Comparison of ENCODE assay signal across 9 cellular contexts in genomic region chr10:112811741-112812551, GRCh38.
DNase-seq lines count a peak whose midpoint lies in the region; ATAC-seq, FAIRE-seq and TF ChIP-seq lines count a peak whose summit lies in the region.
"Had no signal": no experiment of that assay in that cellular context is flagged by ENCODE, and none has a peak within 500 bp of the region (broad histone marks: within the 10 kb centered on the region; RNA-seq: fewer than 3 reads in every experiment).

No MANE protein-coding gene starts in this region.

- H3K4me2 ChIP-seq in H9 (ENCODE audit: insufficient read depth, insufficient read length, low read length) (peak overlapping the region; percentile 10), MM.1S (ENCODE audit: low read depth, low read length) (no peak overlapping the region)

- H3K27ac ChIP-seq in H9 (ENCODE audit: insufficient read length, low read depth, low read length) (peak overlapping the region; percentile 24), adrenal gland (peak overlapping the region in 3 of 5 donors; percentile 25 to 69 (median 45)), small intestine (ENCODE audit: low read depth in 1 of 2, low read length in 1 of 2) (peak overlapping the region in 1 of 2 donors; percentile 22), MM.1S (ENCODE audit: low read length) (no peak overlapping the region)

- H3K9ac ChIP-seq in H9 (ENCODE audit: extremely low read depth, insufficient read length, low read length) (no peak overlapping the region), MM.1S (ENCODE audit: low read length) (no peak overlapping the region)

- no peak overlapping the region for H2BK12ac ChIP-seq in H9 (ENCODE audit: insufficient read length, low read depth, low read length)

- H3K27me3 ChIP-seq in H9 (ENCODE audit: insufficient read depth, low read length) (no peaks in the 10 kb centered on the region; the same call in 1 of the 2 replicates), adrenal gland (no peaks in the 10 kb centered on the region), small intestine (ENCODE audit: control insufficient read depth in 2 of 2, insufficient read depth in 2 of 2, low read length in 2 of 2) (no peaks in the 10 kb centered on the region), MM.1S (replicated peaks; ENCODE audit: insufficient read depth, low read length) (no peaks in the 10 kb centered on the region)

- no peak overlapping the region for H3K4me3 ChIP-seq in adrenal gland
- peak overlapping the region; percentile 6; the same call in 1 of the 2 replicates for H3K4me3 ChIP-seq in iPS-18c (ENCODE audit: insufficient read depth, low read depth, low read length)
- no peak overlapping the region for H3K4me3 ChIP-seq in small intestine (ENCODE audit: low read depth in 1 of 2, low read length in 2 of 2)
- no peak overlapping the region for H3K4me3 ChIP-seq in MM.1S (ENCODE audit: low read length)

- H3K4ac ChIP-seq in H9 (ENCODE audit: low read depth, low read length), result no peak overlapping the region

- H3T11ph ChIP-seq in H9 (ENCODE audit: low read length), result no peak overlapping the region

- no peak overlapping the region for H4K5ac ChIP-seq in H9 (ENCODE audit: insufficient read length, low read depth, low read length)

- no CpG with 5 or more reads among the region's 14 CpGs for WGBS in H9 (ENCODE audit: extremely low coverage, insufficient read length, low lambda C conversion rate)
- WGBS in adrenal gland, 4 donors, result 39 to 54% (median 47%) methylated on average over 13 to 14 of the region's 14 CpGs
- 43 to 62% (median 46%) methylated on average over 14 of the region's 14 CpGs for WGBS in small intestine, 3 donors

- H3K23me2 ChIP-seq in H9 (ENCODE audit: insufficient read length, low read depth, low read length, poor library complexity, severe bottlenecking), result no peaks in the 10 kb centered on the region

- peaks cover 4 to 11% (median 6%) of the 10 kb centered on the region in 3 experiments; a peak in 6 of 7 replicates for H3K36me3 Mint-ChIP-seq in H9 (ENCODE audit: insufficient read depth in 1 of 3, low read depth in 3 of 3)

- H4K91ac ChIP-seq in H9 (ENCODE audit: insufficient read length, low read depth, low read length), result no peak overlapping the region

- no peak overlapping the region for H2AK5ac ChIP-seq in H9 (ENCODE audit: insufficient read length, low read length)

- ATAC-seq in HG03432 (IDR thresholded peaks at IDR 0.05; ENCODE audit: unreplicated experiment), result no peak
- no peak for ATAC-seq in HG03108 (IDR thresholded peaks at IDR 0.05; ENCODE audit: unreplicated experiment)

- H3K14ac ChIP-seq in H9 (ENCODE audit: insufficient read depth, low read length), result 0 out of 2 replicates have a peak overlapping the region, but pooled peaks have one; percentile 18

- H4K20me1 ChIP-seq in H9 (ENCODE audit: control insufficient read depth, insufficient read depth, insufficient read length) (no peaks in the 10 kb centered on the region), MM.1S (ENCODE audit: insufficient read depth, low read length) (no peaks in the 10 kb centered on the region)

- no peak overlapping the region for H3K23ac ChIP-seq in H9 (ENCODE audit: insufficient read length, low read depth, low read length)

- H3K56ac ChIP-seq in H9 (ENCODE audit: insufficient read length, low read depth, low read length), result no peak overlapping the region

- no peak overlapping the region for H2BK20ac ChIP-seq in H9 (ENCODE audit: low read depth, low read length, poor library complexity, severe bottlenecking)

- H2BK5ac ChIP-seq in H9 (ENCODE audit: insufficient read length, low read length), result no peak overlapping the region

- DNase-seq in H9, result peak; percentile 85
- peak; percentile 37 to 75 (median 68) for DNase-seq in adrenal gland
- peak; percentile 70 for DNase-seq in small intestine
- no peak for DNase-seq in retina
- DNase-seq in MM.1S, result no peak

- intact Hi-C loops in adrenal gland (cut with DNase I), result no loop called here

- H2BK120ac ChIP-seq in H9 (ENCODE audit: low read depth, low read length, poor library complexity, severe bottlenecking), result no peak overlapping the region

- H3K36me3 ChIP-seq in adrenal gland (replicated peaks in 1 of 2) (no peaks in the 10 kb centered on the region), small intestine (ENCODE audit: control insufficient read depth in 2 of 2, insufficient read depth in 2 of 2, low read length in 2 of 2) (no peaks in the 10 kb centered on the region), MM.1S (replicated peaks; ENCODE audit: insufficient read depth, low read length) (no peaks in the 10 kb centered on the region)

- no peaks in the 10 kb centered on the region for H3F3A ChIP-seq in MM.1S (ENCODE audit: insufficient read depth, low read length)

- H3K18ac ChIP-seq in H9 (ENCODE audit: insufficient read length, low read depth, low read length), result peak overlapping the region; percentile 23

- TF ChIP-seq CTCF in H9 (conservative IDR thresholded peaks at IDR 0.05) (no peak), adrenal gland (IDR thresholded peaks at IDR 0.05) (peak in 2 of 6 experiments; percentile 3 to 26), MM.1S (IDR thresholded peaks at IDR 0.05; ENCODE audit: low read length) (no peak)

- H3K9me2 ChIP-seq in MM.1S (replicated peaks; ENCODE audit: insufficient read depth, low read length), result no peaks in the 10 kb centered on the region

- peak overlapping the region; percentile 69 to 97 (median 92); a peak in 6 of 7 replicates for H3K27ac Mint-ChIP-seq in H9

- H3K9me3 Mint-ChIP-seq in H9, result peaks cover 0 to 4% of the 10 kb centered on the region in 2 experiments; a peak in 1 of 5 replicates

- H3K79me1 ChIP-seq in H9 (ENCODE audit: insufficient read depth, low read depth, low read length, poor library complexity, severe bottlenecking), result no peaks in the 10 kb centered on the region

- H3K4me3 Mint-ChIP-seq in H9, result peak overlapping the region; percentile 28 to 35; a peak in 2 of 5 replicates

- H2BK15ac ChIP-seq in H9 (ENCODE audit: low read depth, low read length), result 0 out of 2 replicates have a peak overlapping the region, but pooled peaks have one; percentile 2

- H2AFZ ChIP-seq in H9 (ENCODE audit: low read length), result no peak overlapping the region
- no peak overlapping the region for H2AFZ ChIP-seq in MM.1S (ENCODE audit: low read length)

- H3K4me1 Mint-ChIP-seq in H9, result peaks cover 78% of the 10 kb centered on the region in 2 experiments

- H4K8ac ChIP-seq in H9 (replicated peaks; ENCODE audit: insufficient read length, low read depth, low read length), result no peak overlapping the region

- H3K27me3 Mint-ChIP-seq in H9 (ENCODE audit: low read depth), result peaks cover 14% of the 10 kb centered on the region

- H3K79me2 ChIP-seq in H9 (ENCODE audit: insufficient read depth, low read length), result no peaks in the 10 kb centered on the region
- H3K79me2 ChIP-seq in MM.1S (ENCODE audit: low read length), result no peaks in the 10 kb centered on the region

- no peak for TF ChIP-seq POLR2A in adrenal gland (IDR thresholded peaks at IDR 0.05)

- peaks cover 26% of the 10 kb centered on the region for H3K4me1 ChIP-seq in H9 (ENCODE audit: insufficient read depth, low read length)
- peaks cover 0 to 21% of the 10 kb centered on the region in 2 donors for H3K4me1 ChIP-seq in adrenal gland (replicated peaks in 1 of 2)
- peaks cover 0 to 4% of the 10 kb centered on the region in 2 donors for H3K4me1 ChIP-seq in small intestine (ENCODE audit: control insufficient read depth in 2 of 2, insufficient read depth in 1 of 2, low read depth in 1 of 2, low read length in 1 of 2)
- no peaks in the 10 kb centered on the region for H3K4me1 ChIP-seq in MM.1S (ENCODE audit: low read length)

- FAIRE-seq in small intestine (lab: Jason Lieb, UNC), result no peak
- FAIRE-seq: endometrium had no signal

- H3K9me3 ChIP-seq in H9 (ENCODE audit: control insufficient read depth, low read depth, low read length), result no peaks in the 10 kb centered on the region
- H3K9me3 ChIP-seq in adrenal gland (replicated peaks in 1 of 3), result no peaks in the 10 kb centered on the region
- no peaks in the 10 kb centered on the region for H3K9me3 ChIP-seq in iPS-18c (ENCODE audit: control insufficient read depth, insufficient read depth, low read length)
- H3K9me3 ChIP-seq in small intestine (ENCODE audit: control insufficient read depth, low read depth), result no peaks in the 10 kb centered on the region
- no peaks in the 10 kb centered on the region for H3K9me3 ChIP-seq in MM.1S (replicated peaks; ENCODE audit: insufficient read depth, low read length)

Comparison
In these comparisons a context has a peak if more than half of its experiments do, and no peak if none do; other contexts are left out.
1. DNase-seq: peak in H9 (single experiment), adrenal gland (7 of 7) and small intestine (single experiment); none in retina (single experiment) and MM.1S (single experiment).